Comparison of ENCODE assay signal across 13 cellular contexts in genomic region chr2:174333017-174333501, GRCh38. TPM values are rescaled to one million over a fixed set of nuclear protein-coding genes. Genes with fewer than 3 reads are reported as not detected.
A peak's percentile ranks its signal among the peaks of the same experiment; 100 is the strongest.
DNase-seq lines count a peak whose midpoint lies in the region; ATAC-seq and TF ChIP-seq lines count a peak whose summit lies in the region.
"Had no signal": no experiment of that assay in that cellular context is flagged by ENCODE, and none has a peak within 500 bp of the region (broad histone marks: within the 10 kb centered on the region; RNA-seq: fewer than 3 reads in every experiment).

No MANE protein-coding gene starts in this region.

- H3K4me3 ChIP-seq in OCI-LY1 (ENCODE audit: low read depth, low read length, poor library complexity, severe bottlenecking) (peak overlapping the region; percentile 55), neuronal stem cell (ENCODE audit: low read length in 2 of 2) (peak overlapping the region in 1 of 2 donors; percentile 44), BE2C (ENCODE audit: low read depth, low read length) (no peak overlapping the region)
- H3K4me3 ChIP-seq: prostate gland, testis had no signal

- H3K4ac ChIP-seq in neuronal stem cell (ENCODE audit: low read length) = no peak overlapping the region

- no peaks in the 10 kb centered on the region for H3K79me2 ChIP-seq in OCI-LY1 (ENCODE audit: insufficient read depth, low read length)

- H3K27ac Mint-ChIP-seq in activated CD4-positive, alpha-beta T cell treated with anti-CD3 and anti-CD28 coated beads for 36 hours = no peak overlapping the region
- H3K27ac Mint-ChIP-seq in effector memory CD8-positive, alpha-beta T cell = peak overlapping the region in 1 of 2 donors; percentile 82

- CTCF ChIA-PET in activated CD4-positive, alpha-beta T cell treated with anti-CD3 and anti-CD28 coated beads for 36 hours (lab: Charles Lee) = interaction anchor here (1.1 kb wide), 1 partner anchor 10 kb away, joined by 4 read pairs; no protein-coding TSS in a partner anchor

- no peak for TF ChIP-seq CTCF in OCI-LY1 (IDR thresholded peaks at IDR 0.05; ENCODE audit: low read length)
- no peak for TF ChIP-seq CTCF in BE2C (IDR thresholded peaks at IDR 0.05; ENCODE audit: low read depth, low read length)

- H2BK12ac ChIP-seq in neuronal stem cell (ENCODE audit: low read length) = no peak overlapping the region

- H3K27ac ChIP-seq in OCI-LY1 (ENCODE audit: low read depth, low read length, poor library complexity, severe bottlenecking) = no peak overlapping the region
- no peak overlapping the region for H3K27ac ChIP-seq in neuronal stem cell (replicated peaks; ENCODE audit: low read length)
- H3K27ac ChIP-seq: prostate gland, testis had no signal

- H3K79me1 ChIP-seq in neuronal stem cell (ENCODE audit: low read depth, low read length) = no peaks in the 10 kb centered on the region

- no peak overlapping the region for H3K18ac ChIP-seq in neuronal stem cell (ENCODE audit: low read length)

- H3K23ac ChIP-seq in neuronal stem cell (ENCODE audit: low read depth, low read length, poor library complexity) = no peak overlapping the region

- no peak overlapping the region for H2BK120ac ChIP-seq in neuronal stem cell (ENCODE audit: low read depth, low read length)

- DNase-seq in activated CD4-positive, alpha-beta T cell treated with anti-CD3 and anti-CD28 coated beads for 36 hours = no peak
- DNase-seq in activated CD4-positive, alpha-beta T cell treated with anti-CD3 and anti-CD28 coated beads for 4 hours = no peak
- no peak for DNase-seq in effector memory CD8-positive, alpha-beta T cell
- DNase-seq in neuronal stem cell (ENCODE audit: low spot score) = no peak
- DNase-seq in BE2C = no peak
- DNase-seq in inferior parietal cortex (ENCODE audit: extremely low spot score) = no peak
- DNase-seq: activated gamma-delta T cell treated with Interleukin-2 at 50 U/mL for 16 hours, left colon, NCI-H2081 treated with DMSO at 0.1 percent for 48 hours, testis had no signal

- H2AFZ ChIP-seq in OCI-LY1 (ENCODE audit: low read length) (no peak overlapping the region), neuronal stem cell (ENCODE audit: low read length) (peak overlapping the region; percentile 86)

- H3K4me2 ChIP-seq in OCI-LY1 (ENCODE audit: low read length) = peak overlapping the region; percentile 69
- H3K4me2 ChIP-seq in neuronal stem cell (ENCODE audit: insufficient read depth, low read length, poor library complexity, severe bottlenecking) = peak overlapping the region; percentile 43

- no peaks in the 10 kb centered on the region for H3K9me3 Mint-ChIP-seq in activated CD4-positive, alpha-beta T cell treated with anti-CD3 and anti-CD28 coated beads for 36 hours (ENCODE audit: low read depth)
- no peaks in the 10 kb centered on the region for H3K9me3 Mint-ChIP-seq in effector memory CD8-positive, alpha-beta T cell

- no peak overlapping the region for H4K8ac ChIP-seq in neuronal stem cell (ENCODE audit: low read depth, low read length)

- no peak for ATAC-seq in activated CD4-positive, alpha-beta T cell treated with anti-CD3 and anti-CD28 coated beads for 36 hours
- ATAC-seq in effector memory CD8-positive, alpha-beta T cell (replicated peaks) = no peak
- ATAC-seq in HG03565 (IDR thresholded peaks at IDR 0.05; ENCODE audit: unreplicated experiment) = no peak
- ATAC-seq: left colon had no signal

- H3K9me3 ChIP-seq in OCI-LY1 (ENCODE audit: low read length) = no peaks in the 10 kb centered on the region
- peaks cover 0 to 3% of the 10 kb centered on the region in 2 donors for H3K9me3 ChIP-seq in neuronal stem cell (replicated peaks in 1 of 2; ENCODE audit: control insufficient read depth in 2 of 2, insufficient read depth in 1 of 2, low read depth in 1 of 2, low read length in 2 of 2)
- no peaks in the 10 kb centered on the region for H3K9me3 ChIP-seq in BE2C
- H3K9me3 ChIP-seq: prostate gland, testis had no signal

- no peak overlapping the region for H4K91ac ChIP-seq in neuronal stem cell (ENCODE audit: low read depth, low read length, poor library complexity)

- peak overlapping the region; percentile 47 for H3K4me3 Mint-ChIP-seq in activated CD4-positive, alpha-beta T cell treated with anti-CD3 and anti-CD28 coated beads for 36 hours
- H3K4me3 Mint-ChIP-seq in effector memory CD8-positive, alpha-beta T cell = peak overlapping the region; percentile 38 to 64

- no peaks in the 10 kb centered on the region for H3K36me3 Mint-ChIP-seq in activated CD4-positive, alpha-beta T cell treated with anti-CD3 and anti-CD28 coated beads for 36 hours (ENCODE audit: low read depth)
- H3K36me3 Mint-ChIP-seq in effector memory CD8-positive, alpha-beta T cell (ENCODE audit: insufficient read depth) = peaks cover 64% of the 10 kb centered on the region

- H3K4me1 ChIP-seq in OCI-LY1 (ENCODE audit: insufficient read depth, low read length, severe bottlenecking) (peaks cover 29% of the 10 kb centered on the region), neuronal stem cell (ENCODE audit: control insufficient read depth in 2 of 2, insufficient read depth in 1 of 2, low read depth in 1 of 2, low read length in 2 of 2) (peaks cover 21 to 22% of the 10 kb centered on the region in 2 donors), BE2C (no peaks in the 10 kb centered on the region)
- H3K4me1 ChIP-seq: prostate gland had no signal

- H3K14ac ChIP-seq in neuronal stem cell (ENCODE audit: low read length) = no peak overlapping the region

- H2BK15ac ChIP-seq in neuronal stem cell (ENCODE audit: low read length) = peak overlapping the region; percentile 84

- H3K27me3 Mint-ChIP-seq in activated CD4-positive, alpha-beta T cell treated with anti-CD3 and anti-CD28 coated beads for 36 hours = peaks cover 73% of the 10 kb centered on the region
- H3K27me3 Mint-ChIP-seq in effector memory CD8-positive, alpha-beta T cell = peaks cover 77 to 87% of the 10 kb centered on the region in 2 donors

- H3K9me2 ChIP-seq in OCI-LY1 (ENCODE audit: low read depth, low read length) = no peaks in the 10 kb centered on the region

- H3K9ac ChIP-seq in OCI-LY1 (ENCODE audit: low read length) (no peak overlapping the region), neuronal stem cell (ENCODE audit: low read depth, low read length, poor library complexity) (no peak overlapping the region)

- H3K36me3 ChIP-seq in OCI-LY1 (ENCODE audit: insufficient read depth, low read length) = no peaks in the 10 kb centered on the region
- peaks cover 0 to 7% of the 10 kb centered on the region in 2 donors for H3K36me3 ChIP-seq in neuronal stem cell (replicated peaks in 1 of 2; ENCODE audit: control insufficient read depth in 2 of 2, insufficient read depth in 2 of 2, low read length in 2 of 2)
- no peaks in the 10 kb centered on the region for H3K36me3 ChIP-seq in BE2C
- H3K36me3 ChIP-seq: prostate gland had no signal

- intact Hi-C loops in activated CD4-positive, alpha-beta T cell treated with anti-CD3 and anti-CD28 coated beads for 36 hours (cut with DNase I, micrococcal nuclease) = loop anchor here (5.0 to 10.0 kb wide), 5 partner anchors 368 to 1792 kb away; partner anchors contain the start of genes EVX2 (in 2 of the 2), HOXD8 (in 1 of the 2), HOXD9 (in 1 of the 2) and SP3 (in 1 of the 2)

- H3F3A ChIP-seq in OCI-LY1 (ENCODE audit: insufficient read depth, low read length) = 0 out of 2 replicates have a peak, but pooled peaks cover 3% of the 10 kb centered on the region

- POLR2A ChIA-PET in activated CD4-positive, alpha-beta T cell treated with anti-CD3 and anti-CD28 coated beads for 36 hours (lab: Charles Lee) = no interaction called here

- H2BK5ac ChIP-seq in neuronal stem cell (ENCODE audit: low read length) = no peak overlapping the region

- WGBS in neuronal stem cell (ENCODE audit: extremely low coverage in 2 of 2, insufficient read length in 2 of 2, insufficient replicate concordance in 1 of 2), 2 donors = no CpG with 5 or more reads among the region's 18 CpGs

- peaks cover 36% of the 10 kb centered on the region for H3K4me1 Mint-ChIP-seq in activated CD4-positive, alpha-beta T cell treated with anti-CD3 and anti-CD28 coated beads for 36 hours
- H3K4me1 Mint-ChIP-seq in effector memory CD8-positive, alpha-beta T cell (ENCODE audit: low read depth in 2 of 2) = peaks cover 28 to 30% of the 10 kb centered on the region in 2 donors

- H3K27me3 ChIP-seq in OCI-LY1 (ENCODE audit: insufficient read depth, low read length) (peaks cover 8% of the 10 kb centered on the region; the same call in 1 of the 2 replicates), neuronal stem cell (ENCODE audit: control insufficient read depth in 3 of 3, insufficient read depth in 3 of 3, low read depth in 1 of 3, low read length in 3 of 3) (peaks cover 40 to 87% (median 70%) of the 10 kb centered on the region in 3 experiments), BE2C (peaks cover 91% of the 10 kb centered on the region)

- H2AK5ac ChIP-seq in neuronal stem cell (ENCODE audit: low read depth, low read length) = no peak overlapping the region

- no peaks in the 10 kb centered on the region for H4K20me1 ChIP-seq in OCI-LY1 (ENCODE audit: insufficient read depth, low read length)

RNA-seq across cellular contexts. Expression of gene SP9, which starts 1.7 kb away (rescaled TPM):
- total RNA-seq in activated CD4-positive, alpha-beta T cell treated with anti-CD3 and anti-CD28 coated beads for 36 hours = not detected
- polyA plus RNA-seq in neuronal stem cell (2013, experiment 1 of 2) = 0.11 TPM
- 0.10 TPM for polyA plus RNA-seq in neuronal stem cell (2013, experiment 2 of 2)
- polyA plus RNA-seq in BE2C (2012; ENCODE audit: insufficient read depth, insufficient read length, low read depth) = not detected
- total RNA-seq: left colon had no signal
